ENCODE assay signal across 12 cellular contexts in genomic region chr5:154271936-154272514, GRCh38.
DNase-seq lines count a peak whose midpoint lies in the region; ATAC-seq and TF ChIP-seq lines count a peak whose summit lies in the region.
"Had no signal": no experiment of that assay in that cellular context is flagged by ENCODE, and none has a peak within 500 bp of the region (broad histone marks: within the 10 kb centered on the region; RNA-seq: fewer than 3 reads in every experiment).

No MANE protein-coding gene starts in this region.

- no peak overlapping the region for H3K9ac ChIP-seq in endodermal cell (ENCODE audit: extremely low read depth, low read length, poor library complexity, severe bottlenecking)

- CTCF ChIA-PET in activated CD8-positive, alpha-beta memory T cell treated with anti-CD3 and anti-CD28 coated beads, Interleukin-2, amount 10 ng/mL, durations not matched to agents 7 days and 5 days (lab: Charles Lee) = interaction anchor here (1.2 to 1.6 kb wide), 4 partner anchors 41 to 200 kb away, joined by 3 to 6 read pairs (median 4); no protein-coding TSS in a partner anchor

- no peaks in the 10 kb centered on the region for H3K36me3 Mint-ChIP-seq in activated CD8-positive, alpha-beta memory T cell treated with anti-CD3 and anti-CD28 coated beads, Interleukin-2, amount 10 ng/mL, durations not matched to agents 7 days and 5 days
- H3K36me3 Mint-ChIP-seq in endodermal cell (ENCODE audit: low read depth) = no peaks in the 10 kb centered on the region
- peaks cover 0 to 6% of the 10 kb centered on the region in 2 donors for H3K36me3 Mint-ChIP-seq in stimulated activated naive B cell treated with anti-CD40 and anti-IgM and Interleukin-4, amounts not matched to agents 10 μg/mL and 1 μg/mL and 100 μg/mL, for 72 hours

- H3K4me1 ChIP-seq in endodermal cell (ENCODE audit: control insufficient read depth, insufficient read depth, low read length) = peaks cover 3% of the 10 kb centered on the region

- H3K27me3 ChIP-seq in endodermal cell (ENCODE audit: control insufficient read depth, insufficient read depth, low read length, poor library complexity, severe bottlenecking) = no peaks in the 10 kb centered on the region
- H3K27me3 ChIP-seq: right atrium auricular region had no signal

- H3K9me3 ChIP-seq in endodermal cell (ENCODE audit: control insufficient read depth, low read length) = no peaks in the 10 kb centered on the region
- H3K9me3 ChIP-seq: right atrium auricular region had no signal

- no peaks in the 10 kb centered on the region for H3K36me3 ChIP-seq in endodermal cell (ENCODE audit: control insufficient read depth, insufficient read depth, low read length)
- H3K36me3 ChIP-seq: right atrium auricular region had no signal

- no peak overlapping the region for H3K27ac ChIP-seq in endodermal cell (ENCODE audit: low read depth, low read length)

- peak overlapping the region; percentile 90 for H3K27ac Mint-ChIP-seq in activated CD8-positive, alpha-beta memory T cell treated with anti-CD3 and anti-CD28 coated beads, Interleukin-2, amount 10 ng/mL, durations not matched to agents 7 days and 5 days
- H3K27ac Mint-ChIP-seq in endodermal cell = no peak overlapping the region
- H3K27ac Mint-ChIP-seq in stimulated activated naive B cell treated with anti-CD40 and anti-IgM and Interleukin-4, amounts not matched to agents 10 μg/mL and 1 μg/mL and 100 μg/mL, for 72 hours = peak overlapping the region; percentile 65

- no peak overlapping the region for H3K4me3 ChIP-seq in endodermal cell (ENCODE audit: low read length)
- H3K4me3 ChIP-seq: right atrium auricular region had no signal

- 90 to 100% methylated on average over 4 to 6 of the region's 6 CpGs for WGBS in endodermal cell (ENCODE audit: insufficient coverage in 1 of 2, insufficient read length in 1 of 2), 2 experiments

- H3K4me3 Mint-ChIP-seq in activated CD8-positive, alpha-beta memory T cell treated with anti-CD3 and anti-CD28 coated beads, Interleukin-2, amount 10 ng/mL, durations not matched to agents 7 days and 5 days = no peak overlapping the region
- H3K4me3 Mint-ChIP-seq in endodermal cell = no peak overlapping the region
- no peak overlapping the region for H3K4me3 Mint-ChIP-seq in stimulated activated naive B cell treated with anti-CD40 and anti-IgM and Interleukin-4, amounts not matched to agents 10 μg/mL and 1 μg/mL and 100 μg/mL, for 72 hours

- peaks cover 43% of the 10 kb centered on the region for H3K4me1 Mint-ChIP-seq in activated CD8-positive, alpha-beta memory T cell treated with anti-CD3 and anti-CD28 coated beads, Interleukin-2, amount 10 ng/mL, durations not matched to agents 7 days and 5 days
- H3K4me1 Mint-ChIP-seq in endodermal cell = peaks cover 31% of the 10 kb centered on the region
- H3K4me1 Mint-ChIP-seq in stimulated activated naive B cell treated with anti-CD40 and anti-IgM and Interleukin-4, amounts not matched to agents 10 μg/mL and 1 μg/mL and 100 μg/mL, for 72 hours = peaks cover 40 to 42% of the 10 kb centered on the region in 2 donors

- H3K27me3 Mint-ChIP-seq in activated CD8-positive, alpha-beta memory T cell treated with anti-CD3 and anti-CD28 coated beads, Interleukin-2, amount 10 ng/mL, durations not matched to agents 7 days and 5 days = no peaks in the 10 kb centered on the region
- no peaks in the 10 kb centered on the region for H3K27me3 Mint-ChIP-seq in endodermal cell (ENCODE audit: insufficient read depth)
- no peaks in the 10 kb centered on the region for H3K27me3 Mint-ChIP-seq in stimulated activated naive B cell treated with anti-CD40 and anti-IgM and Interleukin-4, amounts not matched to agents 10 μg/mL and 1 μg/mL and 100 μg/mL, for 72 hours

- DNase-seq in activated CD8-positive, alpha-beta memory T cell treated with anti-CD3 and anti-CD28 coated beads, Interleukin-2, amount 10 ng/mL, durations not matched to agents 7 days and 5 days = no peak
- no peak for DNase-seq in activated CD8-positive, alpha-beta memory T cell treated with anti-CD3 and anti-CD28 coated beads for 24 hours
- DNase-seq in NCI-H2171 (lab: John Stamatoyannopoulos, UW) (peak; percentile 48), endodermal cell (peak; percentile 40), DMS53 (lab: John Stamatoyannopoulos, UW) (no peak), cerebellar cortex (ENCODE audit: low spot score) (no peak)
- no peak for DNase-seq in stimulated activated naive B cell treated with anti-CD40 and anti-IgM and Interleukin-4, amounts not matched to agents 10 μg/mL and 1 μg/mL and 100 μg/mL, for 72 hours
- DNase-seq: activated CD4-positive, alpha-beta T cell treated with anti-CD3 and anti-CD28 coated beads, Interleukin-2, amount 50 U/mL, for 1 hour; NCI-H2081 treated with DMSO at 0.1 percent for 48 hours; stimulated activated CD4-positive, alpha-beta T cell treated with anti-CD3 and anti-CD28 coated beads, Interleukin-2, amount 100 ng/mL, for 24 hours had no signal

- no peak for TF ChIP-seq CTCF in endodermal cell (conservative IDR thresholded peaks at IDR 0.05)

- no peak for ATAC-seq in activated CD8-positive, alpha-beta memory T cell treated with anti-CD3 and anti-CD28 coated beads, Interleukin-2, amount 10 ng/mL, durations not matched to agents 7 days and 5 days
- ATAC-seq in stimulated activated naive B cell treated with anti-CD40 and anti-IgM and Interleukin-4, amounts not matched to agents 10 μg/mL and 1 μg/mL and 100 μg/mL, for 72 hours (replicated peaks) = no peak
- ATAC-seq in HG03342 (IDR thresholded peaks at IDR 0.05; ENCODE audit: unreplicated experiment) = no peak

- no peaks in the 10 kb centered on the region for H3K9me3 Mint-ChIP-seq in activated CD8-positive, alpha-beta memory T cell treated with anti-CD3 and anti-CD28 coated beads, Interleukin-2, amount 10 ng/mL, durations not matched to agents 7 days and 5 days (ENCODE audit: low read depth)
- no peaks in the 10 kb centered on the region for H3K9me3 Mint-ChIP-seq in endodermal cell
- H3K9me3 Mint-ChIP-seq in stimulated activated naive B cell treated with anti-CD40 and anti-IgM and Interleukin-4, amounts not matched to agents 10 μg/mL and 1 μg/mL and 100 μg/mL, for 72 hours = no peaks in the 10 kb centered on the region

Comparison
In these comparisons a context has a peak if more than half of its experiments do, and no peak if none do; other contexts are left out.
1. DNase-seq: peak in NCI-H2171 (single experiment) and endodermal cell (single experiment); none in activated CD8-positive, alpha-beta memory T cell treated with anti-CD3 and anti-CD28 coated beads, Interleukin-2, amount 10 ng/mL, durations not matched to agents 7 days and 5 days (single experiment), activated CD8-positive, alpha-beta memory T cell treated with anti-CD3 and anti-CD28 coated beads for 24 hours (single experiment), stimulated activated naive B cell treated with anti-CD40 and anti-IgM and Interleukin-4, amounts not matched to agents 10 μg/mL and 1 μg/mL and 100 μg/mL, for 72 hours (single experiment), DMS53 (single experiment) and cerebellar cortex (single experiment).